In genomic region chr6:31633447-31633846, GRCh38 we compare ENCODE assay signal across 1 cellular context.
TF ChIP-seq lines count a peak whose summit lies in the region.

No MANE protein-coding gene starts in this region.

TF ChIP-seq in K562, 482 proteins besides CTCF, POLR2A, EP300 and RAD21:
- TF ChIP-seq U2AF1 (optimal IDR thresholded peaks at IDR 0.05; ENCODE audit: low read depth, low read length) = no peak
- TF ChIP-seq POLR2AphosphoS5 (IDR thresholded peaks at IDR 0.05; ENCODE audit: control insufficient read depth, insufficient read depth, low read depth, low read length) = peak; percentile 50
- no peak for TF ChIP-seq FOXO4 (CRISPR knock-in tag; IDR thresholded peaks at IDR 0.05)
- TF ChIP-seq RBM22 (IDR thresholded peaks at IDR 0.05; ENCODE audit: low read depth, low read length, poor library complexity, severe bottlenecking) = peak; percentile 79
- no peak for TF ChIP-seq NFE2 (IDR thresholded peaks at IDR 0.05; ENCODE audit: low read depth)
- peak; percentile 55 for TF ChIP-seq RBFOX2 (IDR thresholded peaks at IDR 0.05; ENCODE audit: low read depth, low read length)
- peak; percentile 40; the same call in 1 of the 2 replicates for TF ChIP-seq SUPT5H (IDR thresholded peaks at IDR 0.05)
- TF ChIP-seq ZC3H4 (CRISPR knock-in tag; IDR thresholded peaks at IDR 0.05; ENCODE audit: borderline replicate concordance) = no peak
- peak; percentile 74 for TF ChIP-seq POLR2G (IDR thresholded peaks at IDR 0.05; ENCODE audit: low read depth, low read length)
- TF ChIP-seq POLR2B (IDR thresholded peaks at IDR 0.05; ENCODE audit: low read depth, partially characterized antibody) = peak; percentile 5
TF ChIP-seq in K562: peak in this region for 6.
